ENCODE assay signal across 8 cellular contexts in the genomic region with DNA sequence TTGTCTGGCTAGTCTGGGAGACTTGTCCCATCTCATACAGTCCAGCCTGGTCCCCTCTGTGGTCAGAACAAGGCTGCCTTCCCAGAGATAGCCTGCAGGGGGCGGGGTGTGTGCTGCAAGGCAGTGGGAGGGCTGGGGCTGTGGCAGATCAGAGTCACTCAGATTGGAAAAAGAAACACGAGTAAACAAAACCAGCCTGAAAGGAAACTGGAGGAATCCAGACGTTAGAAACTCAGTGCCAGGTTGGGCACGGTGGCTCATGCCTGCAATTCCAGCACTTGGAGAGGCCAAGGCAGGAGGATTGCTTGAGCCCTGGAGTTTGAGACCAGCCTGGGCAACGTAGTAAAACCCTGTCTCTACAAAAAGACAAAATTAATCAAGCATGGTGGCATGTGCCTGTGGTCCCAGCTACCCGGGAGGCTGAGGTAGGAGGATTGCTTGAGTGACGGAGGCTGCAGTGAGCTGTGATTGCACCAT. TPM values are rescaled to one million over a fixed set of nuclear protein-coding genes. Genes with fewer than 3 reads are reported as not detected.
DNase-seq lines count a peak whose midpoint lies in the region; TF ChIP-seq lines count a peak whose summit lies in the region.

No MANE protein-coding gene starts in this region.

- H3K27ac ChIP-seq in smooth muscle cell (ENCODE audit: low read depth): no peak overlapping the region

- peaks cover 16% of the 10 kb centered on the region for H3F3A ChIP-seq in smooth muscle cell (ENCODE audit: low read depth)

- H3K79me2 ChIP-seq in smooth muscle cell (ENCODE audit: low read depth): no peaks in the 10 kb centered on the region

- peaks cover 23% of the 10 kb centered on the region for H3K4me1 ChIP-seq in smooth muscle cell (ENCODE audit: low read depth)

- H4K20me1 ChIP-seq in smooth muscle cell (ENCODE audit: low read depth): peaks cover 10% of the 10 kb centered on the region

- DNase-seq in NCI-H2107 treated with DMSO at 0.1 percent for 48 hours (lab: John Stamatoyannopoulos, UW; ENCODE audit: unreplicated experiment) (peak; percentile 22), NCI-H2107 (lab: John Stamatoyannopoulos, UW) (no peak), NB4 (ENCODE audit: low read depth) (peak; percentile 77), T-helper 9 cell (peak; percentile 66), astrocyte of the hippocampus (ENCODE audit: low read depth, low spot score) (peak; percentile 88), hippocampal formation (lab: John Stamatoyannopoulos, UW) (peak; percentile 19 to 52), smooth muscle cell (lab: John Stamatoyannopoulos, UW; ENCODE audit: unreplicated experiment) (peak; percentile 65), NCI-H128 (lab: John Stamatoyannopoulos, UW; ENCODE audit: unreplicated experiment) (no peak)

- peak overlapping the region; percentile 37 for H2AFZ ChIP-seq in smooth muscle cell (ENCODE audit: low read depth)

- no peak overlapping the region for H3K9ac ChIP-seq in smooth muscle cell (ENCODE audit: low read depth)

- no peak overlapping the region for H3K4me2 ChIP-seq in smooth muscle cell

- no peaks in the 10 kb centered on the region for H3K9me3 ChIP-seq in smooth muscle cell (replicated peaks; ENCODE audit: low read depth)

- H3K27me3 ChIP-seq in smooth muscle cell (ENCODE audit: low read depth): no peaks in the 10 kb centered on the region

- H3K36me3 ChIP-seq in smooth muscle cell (ENCODE audit: low read depth): no peaks in the 10 kb centered on the region

- WGBS in smooth muscle cell (ENCODE audit: low lambda C conversion rate): 34% methylated on average over 7 of the region's 7 CpGs

- H3K4me3 ChIP-seq in NB4 (ENCODE audit: low read depth, low read length) (no peak overlapping the region), smooth muscle cell (no peak overlapping the region)

- TF ChIP-seq POLR2A in NB4 (IDR thresholded peaks at IDR 0.05; ENCODE audit: extremely low read depth, insufficient read length): no peak

- TF ChIP-seq CTCF in NB4 (IDR thresholded peaks at IDR 0.05; ENCODE audit: low read depth, low read length) (peak; percentile 93), smooth muscle cell (IDR thresholded peaks at IDR 0.05; ENCODE audit: borderline replicate concordance, insufficient read depth, poor library complexity, severe bottlenecking) (peak; percentile 86)

RNA-seq across cellular contexts. Expression of a gene that starts 20.2 kb away (rescaled TPM):
- 48.8 and 52.4 TPM in 2 replicates for total RNA-seq in smooth muscle cell
- polyA plus RNA-seq in smooth muscle cell: 87.3 and 91.6 TPM in 2 replicates

RNA-seq across cellular contexts. Expression of a gene that starts 22.0 kb away (rescaled TPM):
- 2.2 and 2.6 TPM in 2 replicates for total RNA-seq in smooth muscle cell
- polyA plus RNA-seq in smooth muscle cell: 3.7 and 5.6 TPM in 2 replicates

RNA-seq across cellular contexts. Expression of a gene that starts 35.1 kb away (rescaled TPM):
- not detected in 2 replicates for total RNA-seq in smooth muscle cell
- not detected in 2 replicates for polyA plus RNA-seq in smooth muscle cell

RNA-seq across cellular contexts. Expression of a gene that starts 57.2 kb away (rescaled TPM):
- total RNA-seq in smooth muscle cell: 29.9 and 67.3 TPM in 2 replicates
- polyA plus RNA-seq in smooth muscle cell: 204 and 208 TPM in 2 replicates

Comparison
In these comparisons a context has a peak if more than half of its experiments do, and no peak if none do; other contexts are left out.
1. DNase-seq: peak in NCI-H2107 treated with DMSO at 0.1 percent for 48 hours (single experiment), NB4 (single experiment), T-helper 9 cell (single experiment), astrocyte of the hippocampus (single experiment), hippocampal formation (2 of 2) and smooth muscle cell (single experiment); none in NCI-H2107 (single experiment) and NCI-H128 (single experiment).